Comparison of ENCODE assay signal across 3 cellular contexts in genomic region chr15:80633235-80633634, GRCh38.
"Had no signal": no experiment of that assay in that cellular context is flagged by ENCODE, and none has a peak within 500 bp of the region (broad histone marks: within the 10 kb centered on the region; RNA-seq: fewer than 3 reads in every experiment).

No MANE protein-coding gene starts in this region.

- ATAC-seq: GM12878 had no signal

- DNase-seq: GDM1, GF-D8 had no signal

- H3K4me3 ChIP-seq: GM12878 had no signal
